8 cellular contexts compared by ENCODE assay signal in genomic region chr11:57482782-57483569, GRCh38. TPM values are rescaled to one million over a fixed set of nuclear protein-coding genes. Genes with fewer than 3 reads are reported as not detected.
DNase-seq lines count a peak whose midpoint lies in the region; ATAC-seq, FAIRE-seq and TF ChIP-seq lines count a peak whose summit lies in the region.

No MANE protein-coding gene starts in this region.

- H3K27me3 ChIP-seq in adrenal gland (no peaks in the 10 kb centered on the region), iPS-15b (ENCODE audit: control insufficient read depth, insufficient read depth, low read length) (peaks cover 32% of the 10 kb centered on the region)

- no peak for TF ChIP-seq POLR2A in adrenal gland (IDR thresholded peaks at IDR 0.05)

- ATAC-seq in HG02759 (IDR thresholded peaks at IDR 0.05; ENCODE audit: unreplicated experiment) (peak; percentile 66), GM21528 (IDR thresholded peaks at IDR 0.05; ENCODE audit: low FRiP score, unreplicated experiment) (no peak)

- H3K9me3 ChIP-seq in SK-N-MC (ENCODE audit: low read depth, low read length) (no peaks in the 10 kb centered on the region), adrenal gland (replicated peaks in 1 of 3) (no peaks in the 10 kb centered on the region), iPS-15b (ENCODE audit: control insufficient read depth, insufficient read depth, low read length) (no peaks in the 10 kb centered on the region)

- WGBS in adrenal gland, 4 donors: 2 to 15% (median 4%) methylated on average over 9 to 52 of the region's 52 CpGs

- no peaks in the 10 kb centered on the region; the same call in 1 of the 2 replicates for H3K36me3 ChIP-seq in SK-N-MC (ENCODE audit: insufficient read depth, low read length)
- peaks cover 0 to 3% of the 10 kb centered on the region in 2 donors for H3K36me3 ChIP-seq in adrenal gland (replicated peaks in 1 of 2)
- H3K36me3 ChIP-seq in iPS-15b (ENCODE audit: control insufficient read depth, insufficient read depth, low read length): peaks cover under 1% of the 10 kb centered on the region

- peak; percentile 81 for TF ChIP-seq CTCF in D721Med (IDR thresholded peaks at IDR 0.05; ENCODE audit: insufficient read depth, missing control alignments)
- TF ChIP-seq CTCF in adrenal gland (IDR thresholded peaks at IDR 0.05): peak; percentile 34 to 70 (median 56)

- intact Hi-C loops in adrenal gland (cut with DNase I): loop anchor here in 1 of 2 donors (10.0 kb wide), 1 partner anchor 138 kb away; no protein-coding TSS in a partner anchor

- H3K4me3 ChIP-seq in SK-N-MC: peak overlapping the region; percentile 91
- no peak overlapping the region for H3K4me3 ChIP-seq in adrenal gland
- peak overlapping the region; percentile 55 for H3K4me3 ChIP-seq in iPS-15b (ENCODE audit: low read depth, low read length)

- peak; percentile 91 for DNase-seq in D721Med (ENCODE audit: insufficient read length, low spot score)
- DNase-seq in SK-N-MC (ENCODE audit: low read depth, low spot score): no peak
- peak in 4 of 7 donors; percentile 22 to 39 (median 31) for DNase-seq in adrenal gland
- DNase-seq in stimulated activated CD4-positive, alpha-beta T cell treated with anti-CD3 and anti-CD28 coated beads, Interleukin-2, amount 100 ng/mL, for 48 hours: peak; percentile 46 to 67
- no peak for DNase-seq in GM19240 (ENCODE audit: insufficient read length, low spot score)

- H3K27ac ChIP-seq in SK-N-MC (peak overlapping the region; percentile 60; the same call in 1 of the 2 replicates), adrenal gland (no peak overlapping the region)

- FAIRE-seq in D721Med (lab: Jason Lieb, UNC): no peak

- peaks cover 7 to 12% of the 10 kb centered on the region in 2 donors for H3K4me1 ChIP-seq in adrenal gland (replicated peaks in 1 of 2)
- peaks cover 17% of the 10 kb centered on the region for H3K4me1 ChIP-seq in iPS-15b (ENCODE audit: control insufficient read depth, insufficient read depth, low read length)

- H3K9ac ChIP-seq in SK-N-MC (ENCODE audit: insufficient read length) (peak overlapping the region; percentile 85), iPS-15b (ENCODE audit: low read depth, low read length) (peak overlapping the region; percentile 24)

RNA-seq across cellular contexts. Expression of gene RTN4RL2, which starts 22.6 kb away (rescaled TPM):
- 1 to 10 TPM in 3 of 8 donors, under 1 TPM in 4, not detected in 1; 0.24 to 2.1 (median 0.71) TPM for total RNA-seq in adrenal gland
- 1 to 10 TPM in 1 of 3 donors, under 1 TPM in 1, not detected in 1; 0.56 to 1.0 TPM for polyA plus RNA-seq in adrenal gland

RNA-seq across cellular contexts. Expression of gene SLC43A1, which starts 32.5 kb away (rescaled TPM):
- total RNA-seq in adrenal gland: 10 to 100 TPM in 7 of 8 donors, 1 to 10 TPM in 1; 6.8 to 32.3 (median 26.4) TPM
- 10 to 100 TPM in 2 of 3 donors, 1 to 10 TPM in 1; 3.8 to 24.8 (median 14.8) TPM for polyA plus RNA-seq in adrenal gland

RNA-seq across cellular contexts. Expression of gene TIMM10, which starts 47.6 kb away (rescaled TPM):
- total RNA-seq in adrenal gland: 10 to 100 TPM; 35.6 to 89.0 (median 53.7) TPM
- polyA plus RNA-seq in adrenal gland: 10 to 100 TPM; 23.9 to 72.5 (median 48.8) TPM

RNA-seq across cellular contexts. Expression of gene SMTNL1, which starts 54.4 kb away (rescaled TPM):
- under 1 TPM in 1 of 8 donors, not detected in 7; 0.30 TPM for total RNA-seq in adrenal gland
- not detected for polyA plus RNA-seq in adrenal gland

RNA-seq across cellular contexts. Expression of gene SLC43A3, which starts 56.1 kb away (rescaled TPM):
- 10 to 100 TPM; 14.0 to 72.7 (median 36.8) TPM for total RNA-seq in adrenal gland
- 10 to 100 TPM; 20.7 to 36.1 (median 23.2) TPM for polyA plus RNA-seq in adrenal gland

Comparison
In these comparisons a context has a peak if more than half of its experiments do, and no peak if none do; other contexts are left out.
1. DNase-seq: peak in D721Med (single experiment), adrenal gland (4 of 7) and stimulated activated CD4-positive, alpha-beta T cell treated with anti-CD3 and anti-CD28 coated beads, Interleukin-2, amount 100 ng/mL, for 48 hours (2 of 2); none in SK-N-MC (single experiment) and GM19240 (single experiment).
2. H3K4me3 ChIP-seq: peak in SK-N-MC (single experiment) and iPS-15b (single experiment); none in adrenal gland (0 of 4).